In genomic region chr3:5195605-5196004, GRCh38 we compare ENCODE assay signal across 8 cellular contexts. TPM values are rescaled to one million over a fixed set of nuclear protein-coding genes. Genes with fewer than 3 reads are reported as not detected.
DNase-seq lines count a peak whose midpoint lies in the region; ATAC-seq lines count a peak whose summit lies in the region.

No MANE protein-coding gene starts in this region.

- H3K4me1 Mint-ChIP-seq in activated CD4-positive, alpha-beta T cell treated with anti-CD3 and anti-CD28 coated beads, Interleukin-2, amount 10 ng/mL, durations not matched to agents 7 days and 5 days: peaks cover 89% of the 10 kb centered on the region

- POLR2A ChIA-PET in activated CD4-positive, alpha-beta T cell treated with anti-CD3 and anti-CD28 coated beads, Interleukin-2, amount 10 ng/mL, durations not matched to agents 7 days and 5 days (lab: Charles Lee): no interaction called here

- H3K4me3 Mint-ChIP-seq in activated CD4-positive, alpha-beta T cell treated with anti-CD3 and anti-CD28 coated beads, Interleukin-2, amount 10 ng/mL, durations not matched to agents 7 days and 5 days: peak overlapping the region; percentile 34

- peaks cover 83% of the 10 kb centered on the region for H3K36me3 Mint-ChIP-seq in activated CD4-positive, alpha-beta T cell treated with anti-CD3 and anti-CD28 coated beads, Interleukin-2, amount 10 ng/mL, durations not matched to agents 7 days and 5 days (ENCODE audit: low read depth)

- peak; percentile 50 for DNase-seq in ACHN
- DNase-seq in Jurkat, Clone E6-1 (ENCODE audit: low read depth, low spot score): peak; percentile 88
- DNase-seq in activated CD4-positive, alpha-beta T cell treated with anti-CD3 and anti-CD28 coated beads, Interleukin-2, amount 10 ng/mL, durations not matched to agents 7 days and 5 days: peak; percentile 33
- DNase-seq in kidney tubule cell (ENCODE audit: low spot score): peak; percentile 78
- no peak for DNase-seq in DMS114 treated with DMSO at 0.1 percent for 48 hours (lab: John Stamatoyannopoulos, UW; ENCODE audit: unreplicated experiment)
- no peak for DNase-seq in T1000 (lab: John Stamatoyannopoulos, UW)
- no peak for DNase-seq in NCI-H526 (lab: John Stamatoyannopoulos, UW)

- peak overlapping the region; percentile 98 for H3K27ac Mint-ChIP-seq in activated CD4-positive, alpha-beta T cell treated with anti-CD3 and anti-CD28 coated beads, Interleukin-2, amount 10 ng/mL, durations not matched to agents 7 days and 5 days

- peaks cover 9% of the 10 kb centered on the region for H3K9me3 Mint-ChIP-seq in activated CD4-positive, alpha-beta T cell treated with anti-CD3 and anti-CD28 coated beads, Interleukin-2, amount 10 ng/mL, durations not matched to agents 7 days and 5 days

- no peaks in the 10 kb centered on the region for H3K27me3 Mint-ChIP-seq in activated CD4-positive, alpha-beta T cell treated with anti-CD3 and anti-CD28 coated beads, Interleukin-2, amount 10 ng/mL, durations not matched to agents 7 days and 5 days

- in situ Hi-C loops in ACHN (cut with HindIII; ENCODE audit: low pct_ligation_motif_present, low pct_unique_long_range_greater_than_20kb, low sequenced_read_pairs): no loop called here

- CTCF ChIA-PET in activated CD4-positive, alpha-beta T cell treated with anti-CD3 and anti-CD28 coated beads, Interleukin-2, amount 10 ng/mL, durations not matched to agents 7 days and 5 days (lab: Charles Lee): interaction anchor here (1.1 to 2.3 kb wide), 5 partner anchors 11 to 484 kb away, joined by 3 to 8 read pairs (median 4); partner anchors contain the start of gene ARL8B

- no peak for ATAC-seq in GM18502 (IDR thresholded peaks at IDR 0.05; ENCODE audit: poor library complexity, unreplicated experiment)

- peak overlapping the region; percentile 1; the same call in 1 of the 2 replicates for H3K4me3 ChIP-seq in Jurkat, Clone E6-1 (ENCODE audit: low read length)

RNA-seq across cellular contexts. Expression of gene EDEM1, which starts 8.1 kb away (rescaled TPM):
- 26.4 TPM for polyA plus RNA-seq in Jurkat, Clone E6-1 (2012; ENCODE audit: insufficient read depth, insufficient read length)
- 10 to 100 TPM; 80.1 to 94.1 TPM for total RNA-seq in activated CD4-positive, alpha-beta T cell treated with anti-CD3 and anti-CD28 coated beads, Interleukin-2, amount 10 ng/mL, durations not matched to agents 7 days and 5 days

Comparison
In these comparisons a context has a peak if more than half of its experiments do, and no peak if none do; other contexts are left out.
1. DNase-seq: peak in ACHN (single experiment), Jurkat, Clone E6-1 (single experiment), activated CD4-positive, alpha-beta T cell treated with anti-CD3 and anti-CD28 coated beads, Interleukin-2, amount 10 ng/mL, durations not matched to agents 7 days and 5 days (single experiment) and kidney tubule cell (single experiment); none in DMS114 treated with DMSO at 0.1 percent for 48 hours (single experiment), T1000 (single experiment) and NCI-H526 (0 of 2).